15 cellular contexts compared by ENCODE assay signal in the genomic region with DNA sequence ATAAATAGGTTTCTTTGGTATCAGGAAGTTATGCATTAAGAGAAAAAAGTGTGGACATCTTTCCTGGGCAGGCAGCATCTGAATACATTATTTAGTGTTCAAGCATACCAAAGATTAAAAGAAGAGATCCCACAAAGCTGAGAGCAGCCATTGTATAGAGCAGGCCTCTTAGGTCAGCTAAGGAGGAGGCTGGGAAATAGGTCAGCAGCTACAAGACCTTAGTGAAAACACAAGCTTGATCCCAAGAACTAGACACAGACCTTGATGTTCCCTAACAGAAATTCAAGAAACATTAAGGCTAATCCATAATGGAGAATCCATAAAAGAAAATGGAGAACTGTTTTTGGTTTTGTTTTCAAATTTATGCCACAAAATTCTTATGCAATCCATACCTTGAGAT.
"Had no signal": no experiment of that assay in that cellular context is flagged by ENCODE, and none has a peak within 500 bp of the region (broad histone marks: within the 10 kb centered on the region; RNA-seq: fewer than 3 reads in every experiment).

No MANE protein-coding gene starts in this region.

- ATAC-seq: activated CD4-positive, CD25-positive, alpha-beta regulatory T cell treated with anti-CD3 and anti-CD28 coated beads, Interleukin-2, amount 50 U/mL, for 24 hours; activated naive CD4-positive, alpha-beta T cell treated with anti-CD3 and anti-CD28 coated beads, Interleukin-2, amount 50 U/mL, for 72 hours; activated T-cell treated with anti-CD3 and anti-CD28 coated beads, Interleukin-2, amount 50 U/mL, for 4 hours; mucosa of descending colon; naive thymus-derived CD8-positive, alpha-beta T cell had no signal

- H3K4me3 ChIP-seq: lung, mucosa of descending colon, tibial artery had no signal

- H3K36me3 ChIP-seq: tibial artery had no signal

- H3K27me3 ChIP-seq: tibial artery had no signal

- DNase-seq: activated CD4-positive, alpha-beta T cell treated with anti-CD3 and anti-CD28 coated beads, Interleukin-2, amount 50 U/mL, for 48 hours; activated effector memory CD4-positive, alpha-beta T cell treated with anti-CD3 and anti-CD28 coated beads, Interleukin-2, amount 50 U/mL, for 16 hours; activated T-cell treated with anti-CD3 and anti-CD28 coated beads, Interleukin-2, amount 50 U/mL, for 4 hours; amniotic stem cell; dermis blood vessel endothelial cell; erythroblast; immature natural killer cell; mucosa of descending colon; naive thymus-derived CD8-positive, alpha-beta T cell; small intestine; T-helper 2 cell; tibial artery had no signal

- H3K27ac ChIP-seq: tibial artery had no signal

- H3K9me3 ChIP-seq: tibial artery had no signal
